ENCODE assay signal across 33 cellular contexts in genomic region chr20:37873909-37874308, GRCh38.
"Had no signal": no experiment of that assay in that cellular context is flagged by ENCODE, and none has a peak within 500 bp of the region (broad histone marks: within the 10 kb centered on the region; RNA-seq: fewer than 3 reads in every experiment).

No MANE protein-coding gene starts in this region.

- H3K27ac ChIP-seq: adrenal gland, KMS-11, Peyer's patch, WERI-Rb-1 had no signal

- ATAC-seq: activated CD8-positive, alpha-beta memory T cell treated with anti-CD3 and anti-CD28 coated beads, Interleukin-2, amount 10 ng/mL, durations not matched to agents 7 days and 5 days; activated T-helper 17 cell treated with anti-CD3 and anti-CD28 coated beads, Interleukin-2, amount 50 U/mL, for 72 hours; PC-3; SK-N-SH treated with all-trans-retinoic acid at 6 μM for 48 hours; T-cell; T-helper 17 cell had no signal

- DNase-seq: activated CD4-positive, alpha-beta memory T cell treated with anti-CD3 and anti-CD28 coated beads, Interleukin-2, amount 10 ng/mL, durations not matched to agents 7 days and 5 days; activated CD4-positive, alpha-beta T cell treated with anti-CD3 and anti-CD28 coated beads for 1 hour; activated CD4-positive, alpha-beta T cell treated with anti-CD3 and anti-CD28 coated beads for 48 hours; activated CD4-positive, CD25-positive, alpha-beta regulatory T cell; activated CD8-positive, alpha-beta memory T cell treated with anti-CD3 and anti-CD28 coated beads for 24 hours; activated CD8-positive, alpha-beta memory T cell treated with anti-CD3 and anti-CD28 coated beads, Interleukin-2, amount 10 ng/mL, durations not matched to agents 7 days and 5 days; activated CD8-positive, alpha-beta memory T cell treated with anti-CD3 and anti-CD28 coated beads, Interleukin-2, amount 50 U/mL, for 48 hours; activated effector memory CD4-positive, alpha-beta T cell treated with anti-CD3 and anti-CD28 coated beads, Interleukin-2, amount 50 U/mL, for 16 hours; activated naive CD4-positive, alpha-beta T cell; activated T-cell treated with anti-CD3 and anti-CD28 coated beads, Interleukin-2, amount 50 U/mL, for 48 hours; adrenal gland; MM.1S; MV-4-11; NCI-H1092; NCI-H146; NCI-H187; NCI-H2081; NCI-H345; NCI-H510A; NCI-H526; NCI-H748 treated with DMSO at 0.1 percent for 48 hours; NK-92 treated with Interleukin-12 subunit alpha and Interleukin-12 subunit beta, amount 100 ng/mL, for 24 hours; PC-3; RPMI8226; SIG-M5; T-cell; T-helper 17 cell; T-helper 9 cell; WERI-Rb-1 had no signal
